Comparison of ENCODE assay signal across 8 cellular contexts in the genomic region with DNA sequence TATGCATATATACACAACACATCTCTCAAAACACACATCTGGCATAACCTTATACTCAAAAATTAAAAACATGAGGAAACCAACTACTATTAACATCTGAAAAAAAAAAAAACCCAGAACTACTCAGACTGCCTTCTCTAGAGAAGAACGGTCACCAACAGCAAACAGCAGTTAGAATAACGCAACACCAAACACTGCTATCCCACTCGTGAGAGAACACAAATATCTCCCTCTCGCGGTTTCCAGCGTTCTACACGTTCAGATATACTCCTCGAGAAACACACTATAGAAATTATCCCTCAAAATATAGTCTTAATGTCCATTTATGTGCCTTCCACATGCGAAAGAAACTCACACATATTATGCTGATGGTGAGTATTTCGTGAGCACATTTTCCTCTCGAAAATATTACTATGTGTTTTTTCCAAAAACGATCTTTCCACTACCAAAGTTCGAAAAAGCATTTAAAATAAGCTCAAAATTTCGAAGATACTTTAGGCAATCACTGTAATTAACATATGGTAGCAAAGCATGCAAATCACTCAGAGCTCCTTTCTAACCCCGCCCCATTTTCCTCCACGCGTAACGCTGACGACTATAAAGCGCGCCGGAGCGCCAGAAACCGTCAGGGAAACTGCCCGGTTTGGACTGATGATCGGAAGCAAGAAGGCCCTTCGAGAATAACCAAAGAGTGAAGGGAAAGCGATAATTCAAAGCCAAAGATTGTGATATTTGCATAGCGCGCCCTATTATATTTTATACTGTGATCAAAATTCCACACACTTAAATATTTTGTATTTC.
DNase-seq lines count a peak whose midpoint lies in the region; ATAC-seq, FAIRE-seq and TF ChIP-seq lines count a peak whose summit lies in the region.

No MANE protein-coding gene starts in this region.

- H3K4me1 Mint-ChIP-seq in immature natural killer cell, result peaks cover 0 to 7% of the 10 kb centered on the region in 2 donors

- POLR2A ChIA-PET in A673 (lab: Charles Lee; ENCODE audit: low non-redundant PET), result interaction anchor here (0.7 to 1.0 kb wide), 16 partner anchors 8 to 1089 kb away, joined by 3 to 17 read pairs (median 4); partner anchors contain the start of genes SMG8 and TRIM37

- no peaks in the 10 kb centered on the region for H3K36me3 Mint-ChIP-seq in immature natural killer cell

- no peaks in the 10 kb centered on the region for H3K9me3 Mint-ChIP-seq in immature natural killer cell

- no peaks in the 10 kb centered on the region for H3K9me3 ChIP-seq in A673 (ENCODE audit: low read depth, low read length, poor library complexity, severe bottlenecking)
- H3K9me3 ChIP-seq in WERI-Rb-1 (ENCODE audit: severe bottlenecking), result no peaks in the 10 kb centered on the region
- H3K9me3 ChIP-seq in small intestine (ENCODE audit: control insufficient read depth, low read depth), result no peaks in the 10 kb centered on the region

- H3K27ac Mint-ChIP-seq in immature natural killer cell, result no peak overlapping the region

- peaks cover 0 to 2% (median 0%) of the 10 kb centered on the region in 3 donors for H3K27me3 Mint-ChIP-seq in immature natural killer cell (ENCODE audit: low read depth in 3 of 3)

- TF ChIP-seq CTCF in A673 (conservative IDR thresholded peaks at IDR 0.05; ENCODE audit: low read depth, low read length) (peak; percentile 40), WERI-Rb-1 (IDR thresholded peaks at IDR 0.05; ENCODE audit: low read depth, low read length) (peak; percentile 32), cardiac fibroblast (IDR thresholded peaks at IDR 0.05; ENCODE audit: low read depth, low read length) (peak; percentile 11)

- H3K4me1 ChIP-seq in A673 (ENCODE audit: insufficient read depth, low read length, poor library complexity, severe bottlenecking) (peaks cover 7% of the 10 kb centered on the region), small intestine (ENCODE audit: control insufficient read depth in 2 of 2, insufficient read depth in 1 of 2, low read depth in 1 of 2, low read length in 1 of 2) (no peaks in the 10 kb centered on the region)

- peak overlapping the region; percentile 35 for H3K4me3 ChIP-seq in A673 (ENCODE audit: low read depth, low read length, poor library complexity, severe bottlenecking)
- H3K4me3 ChIP-seq in WERI-Rb-1 (ENCODE audit: low read depth, low read length), result peak overlapping the region; percentile 50
- peak overlapping the region; percentile 23 to 32 for H3K4me3 ChIP-seq in cardiac fibroblast (replicated peaks in 1 of 2; ENCODE audit: low read depth in 2 of 2, low read length in 2 of 2)
- H3K4me3 ChIP-seq in small intestine (ENCODE audit: low read depth in 1 of 2, low read length in 2 of 2), result peak overlapping the region in 1 of 2 donors; percentile 25

- peak; percentile 98 for DNase-seq in A673 (ENCODE audit: low spot score)
- peak; percentile 99 for DNase-seq in NCI-H2171 treated with DMSO at 0.1 percent for 48 hours (lab: John Stamatoyannopoulos, UW)
- DNase-seq in WERI-Rb-1, result peak; percentile 99
- DNase-seq in cardiac fibroblast (ENCODE audit: low read depth in 2 of 2), result peak; percentile 99
- DNase-seq in immature natural killer cell, result peak; percentile 95 to 97 (median 96)
- peak; percentile 96 for DNase-seq in small intestine

- BruUV-seq in A673 (replicated peaks; lab: Mats Ljungman, UMichigan), result no TSS peak

- FAIRE-seq in small intestine (lab: Jason Lieb, UNC), result peak; percentile 30

- H3K27ac ChIP-seq in A673 (ENCODE audit: low read depth, low read length, poor library complexity, severe bottlenecking) (peak overlapping the region; percentile 97), WERI-Rb-1 (peak overlapping the region; percentile 98), small intestine (ENCODE audit: low read depth in 1 of 2, low read length in 1 of 2) (peak overlapping the region; percentile 53 to 90)

- intact Hi-C loops in A673 (cut with micrococcal nuclease; ENCODE audit: unreplicated experiment), result loop anchor here (1.0 to 2.0 kb wide), 2 partner anchors 28 to 113 kb away; no protein-coding TSS in a partner anchor

- WGBS in small intestine, 3 donors, result 1% methylated on average over 30 of the region's 30 CpGs

- H3K4me3 Mint-ChIP-seq in immature natural killer cell, result no peak overlapping the region

- no peaks in the 10 kb centered on the region for H3K36me3 ChIP-seq in A673 (ENCODE audit: insufficient read depth, low read length, poor library complexity, severe bottlenecking)
- H3K36me3 ChIP-seq in WERI-Rb-1, result no peaks in the 10 kb centered on the region
- no peaks in the 10 kb centered on the region for H3K36me3 ChIP-seq in small intestine (ENCODE audit: control insufficient read depth in 2 of 2, insufficient read depth in 2 of 2, low read length in 2 of 2)

- CTCF ChIA-PET in A673 (lab: Charles Lee), result interaction anchor here (0.6 to 1.2 kb wide), 3 partner anchors 27 to 113 kb away, joined by 4 to 8 read pairs (median 5); no protein-coding TSS in a partner anchor

- H3K27me3 ChIP-seq in A673 (replicated peaks; ENCODE audit: insufficient read depth, low read depth, low read length, poor library complexity), result no peaks in the 10 kb centered on the region
- H3K27me3 ChIP-seq in WERI-Rb-1 (ENCODE audit: insufficient read depth, low read depth, severe bottlenecking), result no peaks in the 10 kb centered on the region
- H3K27me3 ChIP-seq in small intestine (ENCODE audit: control insufficient read depth in 2 of 2, insufficient read depth in 2 of 2, low read length in 2 of 2), result no peaks in the 10 kb centered on the region

- ATAC-seq in GM18870 (IDR thresholded peaks at IDR 0.05; ENCODE audit: unreplicated experiment) (peak; percentile 69), HG03103 (IDR thresholded peaks at IDR 0.05; ENCODE audit: low read depth, unreplicated experiment) (peak; percentile 74)
